1 cellular context compared by ENCODE assay signal in genomic region chr17:19390951-19391350, GRCh38.
TF ChIP-seq lines count a peak whose summit lies in the region.

No MANE protein-coding gene starts in this region.

TF ChIP-seq in WTC11, 78 proteins besides CTCF, POLR2A, EP300 and RAD21:
- TF ChIP-seq ZNF121 (CRISPR knock-in tag; IDR thresholded peaks at IDR 0.05), result no peak
